In genomic region chr18:24187049-24187448, GRCh38 we compare ENCODE assay signal across 16 cellular contexts. TPM values are rescaled to one million over a fixed set of nuclear protein-coding genes. Genes with fewer than 3 reads are reported as not detected.
DNase-seq lines count a peak whose midpoint lies in the region; ATAC-seq and TF ChIP-seq lines count a peak whose summit lies in the region.
"Had no signal": no experiment of that assay in that cellular context is flagged by ENCODE, and none has a peak within 500 bp of the region (broad histone marks: within the 10 kb centered on the region; RNA-seq: fewer than 3 reads in every experiment).

No MANE protein-coding gene starts in this region.

- WGBS in hepatocyte (ENCODE audit: low lambda C conversion rate, missing lambda C conversion rate): 95% methylated on average over 5 of the region's 5 CpGs

- peak; percentile 62 for ATAC-seq in GM19372 (IDR thresholded peaks at IDR 0.05; ENCODE audit: low read depth, unreplicated experiment)
- ATAC-seq in HG02870 (IDR thresholded peaks at IDR 0.05; ENCODE audit: unreplicated experiment): peak; percentile 43
- peak; percentile 59 for ATAC-seq in upper lobe of right lung
- ATAC-seq: HCT116; stimulated activated naive CD8-positive, alpha-beta T cell treated with anti-CD3 and anti-CD28 coated beads, Interleukin-15, Interleukin-2, amounts not matched to agents 100 U/mL and 50 U/mL, for 24 hours had no signal

- no peaks in the 10 kb centered on the region for H3K79me2 ChIP-seq in hepatocyte

- intact Hi-C loops in upper lobe of right lung (cut with DNase I): no loop called here

- H3K27me3 ChIP-seq in upper lobe of right lung (no peaks in the 10 kb centered on the region), hepatocyte (no peaks in the 10 kb centered on the region)

- H2AFZ ChIP-seq in hepatocyte: no peak overlapping the region

- no peak overlapping the region for H3K4me2 ChIP-seq in hepatocyte

- H3K36me3 ChIP-seq in upper lobe of right lung (no peaks in the 10 kb centered on the region), hepatocyte (replicated peaks; ENCODE audit: insufficient read depth, low read depth) (no peaks in the 10 kb centered on the region)
- H3K36me3 ChIP-seq: prostate gland had no signal

- no peaks in the 10 kb centered on the region for H3K4me1 ChIP-seq in upper lobe of right lung
- no peaks in the 10 kb centered on the region for H3K4me1 ChIP-seq in hepatocyte (ENCODE audit: insufficient read depth)
- H3K4me1 ChIP-seq: prostate gland had no signal

- no peaks in the 10 kb centered on the region for H4K20me1 ChIP-seq in hepatocyte (ENCODE audit: insufficient read depth, poor library complexity, severe bottlenecking)

- no peaks in the 10 kb centered on the region for H3K9me2 ChIP-seq in hepatocyte (replicated peaks; ENCODE audit: insufficient read depth)

- no peaks in the 10 kb centered on the region for H3K9me3 ChIP-seq in upper lobe of right lung
- no peaks in the 10 kb centered on the region for H3K9me3 ChIP-seq in hepatocyte (ENCODE audit: low read depth)
- H3K9me3 ChIP-seq: prostate gland had no signal

- no peak for TF ChIP-seq CTCF in upper lobe of right lung (IDR thresholded peaks at IDR 0.05)
- no peak for TF ChIP-seq CTCF in hepatocyte (IDR thresholded peaks at IDR 0.05; ENCODE audit: poor library complexity)

- peak; percentile 13 for DNase-seq in NAMALWA (ENCODE audit: low spot score)
- DNase-seq in upper lobe of right lung: no peak
- no peak for DNase-seq in activated CD4-positive, alpha-beta T cell treated with anti-CD3 and anti-CD28 coated beads, Interleukin-2, amount 50 U/mL, for 1 hour
- no peak for DNase-seq in hepatocyte (ENCODE audit: low spot score)
- no peak for DNase-seq in NCI-H510A (lab: John Stamatoyannopoulos, UW)
- DNase-seq: activated CD4-positive, alpha-beta T cell treated with anti-CD3 and anti-CD28 coated beads, Interleukin-2, amount 50 U/mL, for 4 hours; activated effector memory CD4-positive, alpha-beta T cell treated with anti-CD3 and anti-CD28 coated beads, Interleukin-2, amount 50 U/mL, for 16 hours; mesendoderm; NCI-H1694 treated with DMSO at 0.1 percent for 48 hours; NK-92 treated with Interleukin-12 subunit alpha and Interleukin-12 subunit beta, amount 100 ng/mL, for 24 hours; stimulated activated naive CD8-positive, alpha-beta T cell treated with anti-CD3 and anti-CD28 coated beads, Interleukin-15, Interleukin-2, amounts not matched to agents 100 U/mL and 50 U/mL, for 24 hours; T-helper 1 cell had no signal

- H3K4me3 ChIP-seq in upper lobe of right lung (no peak overlapping the region), hepatocyte (no peak overlapping the region)
- H3K4me3 ChIP-seq: prostate gland had no signal

- no peak overlapping the region for H3K27ac ChIP-seq in upper lobe of right lung
- no peak overlapping the region for H3K27ac ChIP-seq in hepatocyte
- H3K27ac ChIP-seq: prostate gland had no signal

RNA-seq across cellular contexts. Expression of gene CABYR, which starts 48.2 kb away (rescaled TPM):
- total RNA-seq in upper lobe of right lung (1.1 TPM), hepatocyte (5.3 and 7.5 TPM in 2 replicates)
- polyA plus RNA-seq in hepatocyte: 3.6 and 4.6 TPM in 2 replicates
